ENCODE assay signal across 38 cellular contexts in the genomic region with DNA sequence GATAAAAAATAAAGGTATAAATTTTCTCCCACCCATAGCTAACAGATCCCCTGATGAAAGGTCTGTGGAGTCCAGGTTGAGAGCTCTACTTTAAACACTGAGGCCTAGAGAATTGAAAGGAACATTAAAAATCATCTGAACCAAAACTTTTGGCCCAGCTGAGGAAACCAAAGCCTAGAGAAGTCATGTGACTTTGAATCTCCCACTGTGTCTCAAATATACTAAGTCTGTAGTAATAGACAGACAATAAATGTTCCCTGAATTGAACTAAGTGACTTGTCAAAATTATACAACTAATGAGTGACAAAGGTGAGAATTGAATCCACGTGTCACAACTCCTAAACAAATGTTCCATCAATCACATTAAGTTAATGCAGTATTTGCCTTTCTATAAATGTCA. TPM values are rescaled to one million over a fixed set of nuclear protein-coding genes. Genes with fewer than 3 reads are reported as not detected.
"Had no signal": no experiment of that assay in that cellular context is flagged by ENCODE, and none has a peak within 500 bp of the region (broad histone marks: within the 10 kb centered on the region; RNA-seq: fewer than 3 reads in every experiment).

No MANE protein-coding gene starts in this region.

- DNase-seq: Kasumi-1, MG63, MM.1S, MV-4-11, NCI-H1048, NCI-H1092, NCI-H1092 treated with DMSO at 0.1 percent for 48 hours, NCI-H1105, NCI-H1105 treated with DMSO at 0.1 percent for 48 hours, NCI-H1417 treated with DMSO at 0.1 percent for 48 hours, NCI-H1436, NCI-H1436 treated with DMSO at 0.1 percent for 48 hours, NCI-H146, NCI-H1694, NCI-H1694 treated with DMSO at 0.1 percent for 48 hours, NCI-H187, NCI-H187 treated with DMSO at 0.1 percent for 48 hours, NCI-H1930, NCI-H2029, NCI-H2029 treated with DMSO at 0.1 percent for 48 hours, NCI-H2081, NCI-H2081 treated with DMSO at 0.1 percent for 48 hours, NCI-H2107, NCI-H2171, NCI-H2171 treated with DMSO at 0.1 percent for 48 hours, NCI-H2227 treated with DMSO at 0.1 percent for 48 hours, NCI-H226, NCI-H345, NCI-H446, NCI-H446 treated with DMSO at 0.1 percent for 48 hours, NCI-H510A, NCI-H510A treated with DMSO at 0.1 percent for 48 hours, NCI-H524, NCI-H524 treated with DMSO at 0.1 percent for 48 hours had no signal

- H3K36me3 ChIP-seq: MG63 had no signal

- H3K4me3 ChIP-seq: MG63 had no signal

- H3K9me3 ChIP-seq: MG63 had no signal

RNA-seq across cellular contexts. Expression of a gene that starts 5.7 kb away (rescaled TPM):
- total RNA-seq: LHCN-M2, M059J, MCF 10A, NCI-H460 had no signal

RNA-seq across cellular contexts. Expression of a gene that starts 25.3 kb away (rescaled TPM):
- total RNA-seq: LHCN-M2, M059J, MCF 10A, NCI-H460 had no signal

RNA-seq across cellular contexts. Expression of a gene that starts 48.5 kb away (rescaled TPM):
- total RNA-seq: LHCN-M2, M059J, MCF 10A, NCI-H460 had no signal
